In genomic region chr5:117189772-117190171, GRCh38 we compare ENCODE assay signal across 21 cellular contexts.
DNase-seq lines count a peak whose midpoint lies in the region; ATAC-seq, FAIRE-seq and TF ChIP-seq lines count a peak whose summit lies in the region.
"Had no signal": no experiment of that assay in that cellular context is flagged by ENCODE, and none has a peak within 500 bp of the region (broad histone marks: within the 10 kb centered on the region; RNA-seq: fewer than 3 reads in every experiment).

No MANE protein-coding gene starts in this region.

- H3K27me3 ChIP-seq in GM23338 (ENCODE audit: insufficient read depth) (no peaks in the 10 kb centered on the region), H1 (replicated peaks in 1 of 4; ENCODE audit: control insufficient read depth in 3 of 4, extremely low read depth in 1 of 4, insufficient read depth in 3 of 4, low read length in 3 of 4) (no peaks in the 10 kb centered on the region)
- H3K27me3 ChIP-seq: BLaER1 treated with 17β-estradiol and CSF1 and Interleukin-3, amounts not matched to agents 10 nM and 100 nM had no signal

- H4K5ac ChIP-seq in H1 (ENCODE audit: insufficient read length, low read depth, low read length): no peak overlapping the region

- no peaks in the 10 kb centered on the region for H3K9me3 ChIP-seq in H1 (ENCODE audit: insufficient read depth in 2 of 2, low read depth in 1 of 2, low read length in 1 of 2)
- H3K9me3 ChIP-seq: A549; BLaER1 treated with 17β-estradiol and CSF1 and Interleukin-3, amounts not matched to agents 10 nM and 100 nM had no signal

- H3K9ac ChIP-seq in H1 (replicated peaks in 1 of 4; ENCODE audit: extremely low read depth in 1 of 4, low read depth in 3 of 4, low read length in 3 of 4): no peak overlapping the region
- H3K9ac ChIP-seq: BLaER1 treated with 17β-estradiol and CSF1 and Interleukin-3, amounts not matched to agents 10 nM and 100 nM had no signal

- no peak overlapping the region for H4K8ac ChIP-seq in H1 (ENCODE audit: extremely low read depth, insufficient read depth, low read length)

- H4K20me1 ChIP-seq in GM23338 (replicated peaks; ENCODE audit: insufficient read depth) (no peaks in the 10 kb centered on the region), H1 (replicated peaks in 1 of 2; ENCODE audit: control insufficient read depth in 1 of 2, insufficient read depth in 2 of 2, low read length in 2 of 2) (no peaks in the 10 kb centered on the region)
- H4K20me1 ChIP-seq: BLaER1 treated with 17β-estradiol and CSF1 and Interleukin-3, amounts not matched to agents 10 nM and 100 nM had no signal

- 0 out of 2 replicates have a peak overlapping the region, but pooled peaks have one; percentile 8 for H2AFZ ChIP-seq in GM23338
- no peak overlapping the region for H2AFZ ChIP-seq in H1 (ENCODE audit: low read length)

- H3K27ac Mint-ChIP-seq in GM23338: no peak overlapping the region
- H3K27ac Mint-ChIP-seq: B cell; CD4-positive, alpha-beta T cell; CD8-positive, alpha-beta T cell had no signal

- H3K18ac ChIP-seq in H1 (ENCODE audit: extremely low read depth, low read length): no peak overlapping the region

- H3K4me3 ChIP-seq in GM23338: no peak overlapping the region
- H3K4me3 ChIP-seq in H1 (ENCODE audit: extremely low read depth in 1 of 4, insufficient read depth in 2 of 4, low read depth in 3 of 4, low read length in 4 of 4): no peak overlapping the region
- H3K4me3 ChIP-seq: A549; BLaER1 treated with 17β-estradiol and CSF1 and Interleukin-3, amounts not matched to agents 10 nM and 100 nM had no signal

- no peak overlapping the region for H3K14ac ChIP-seq in H1 (ENCODE audit: insufficient read length)

- H3K27ac ChIP-seq in GM23338 (ENCODE audit: low read depth) (no peak overlapping the region), H1 (ENCODE audit: low read depth, low read length) (no peak overlapping the region)
- H3K27ac ChIP-seq: 22Rv1; A549; BLaER1 treated with 17β-estradiol and CSF1 and Interleukin-3, amounts not matched to agents 10 nM and 100 nM; C4-2B had no signal

- H4K91ac ChIP-seq in H1 (replicated peaks; ENCODE audit: insufficient read length, low read length): no peak overlapping the region

- H3K36me3 ChIP-seq in GM23338 (ENCODE audit: insufficient read depth) (no peaks in the 10 kb centered on the region), H1 (ENCODE audit: control insufficient read depth in 2 of 4, insufficient read depth in 4 of 4, low read length in 3 of 4) (no peaks in the 10 kb centered on the region)
- H3K36me3 ChIP-seq: BLaER1 treated with 17β-estradiol and CSF1 and Interleukin-3, amounts not matched to agents 10 nM and 100 nM had no signal

- 0 out of 2 replicates have a peak overlapping the region, but pooled peaks have one; percentile 28 for H2BK12ac ChIP-seq in H1 (ENCODE audit: low read depth, low read length)

- H3K79me2 ChIP-seq in GM23338 (replicated peaks; ENCODE audit: insufficient read depth) (no peaks in the 10 kb centered on the region), H1 (ENCODE audit: control insufficient read depth in 1 of 2, insufficient read depth in 2 of 2, low read length in 2 of 2) (no peaks in the 10 kb centered on the region)

- no peak overlapping the region for H3K4ac ChIP-seq in H1 (replicated peaks; ENCODE audit: insufficient read length, low read depth, low read length)

- peaks cover 4% of the 10 kb centered on the region; the same call in 1 of the 2 replicates for H3K9me2 ChIP-seq in GM23338 (ENCODE audit: insufficient read depth)

- H3K56ac ChIP-seq in H1 (replicated peaks; ENCODE audit: insufficient read length, low read depth, low read length): no peak overlapping the region

- H3K79me1 ChIP-seq in H1 (ENCODE audit: low read depth, low read length): no peaks in the 10 kb centered on the region

- CTCF ChIA-PET in H1 (lab: Charles Lee; ENCODE audit: partially characterized antibody): interaction anchor here (0.6 kb wide), 1 partner anchor 393 kb away, joined by 4 read pairs; no protein-coding TSS in a partner anchor

- no peaks in the 10 kb centered on the region for H3K4me1 ChIP-seq in GM23338 (ENCODE audit: insufficient read depth)
- peaks cover 0 to 4% (median 0%) of the 10 kb centered on the region in 4 experiments; a peak in 1 of 7 replicates for H3K4me1 ChIP-seq in H1 (replicated peaks in 1 of 4; ENCODE audit: control insufficient read depth in 3 of 4, insufficient read depth in 4 of 4, low read length in 3 of 4)
- H3K4me1 ChIP-seq: A549 had no signal

- DNase-seq in GM23338 (ENCODE audit: low spot score) (no peak), H1 (ENCODE audit: low read depth in 1 of 2, low spot score in 2 of 2) (no peak), DMS114 treated with DMSO at 0.1 percent for 48 hours (lab: John Stamatoyannopoulos, UW; ENCODE audit: unreplicated experiment) (no peak), dedifferentiated amniotic fluid mesenchymal stem cell (ENCODE audit: extremely low spot score) (no peak), COLO668 (lab: John Stamatoyannopoulos, UW; ENCODE audit: unreplicated experiment) (no peak)
- DNase-seq: AML-193; CD4-positive, alpha-beta T cell; CD8-positive, alpha-beta T cell; COR-L47; DMS 273 treated with DMSO at 0.1 percent for 48 hours; DMS79 treated with DMSO at 0.1 percent for 48 hours; GF-D8 had no signal

- no peaks in the 10 kb centered on the region for H3F3A ChIP-seq in GM23338 (replicated peaks; ENCODE audit: low read depth)

- TF ChIP-seq POLR2A in H1 (IDR thresholded peaks at IDR 0.05; ENCODE audit: control extremely low read depth in 1 of 2, low read depth in 2 of 2, low read length in 2 of 2): no peak

- no peak overlapping the region for H3K23ac ChIP-seq in H1 (ENCODE audit: insufficient read length)

- H3K27me3 Mint-ChIP-seq in GM23338 (ENCODE audit: insufficient read depth, low read depth, poor library complexity): no peaks in the 10 kb centered on the region
- H3K27me3 Mint-ChIP-seq: B cell; CD4-positive, alpha-beta T cell had no signal

- no peak overlapping the region for H2BK15ac ChIP-seq in H1 (ENCODE audit: low read length)

- H3K36me3 Mint-ChIP-seq in GM23338 (ENCODE audit: low read depth): no peaks in the 10 kb centered on the region
- H3K36me3 Mint-ChIP-seq: CD8-positive, alpha-beta T cell had no signal

- H2BK20ac ChIP-seq in H1 (ENCODE audit: low read length): no peak overlapping the region

- H3K4me1 Mint-ChIP-seq in GM23338: peaks cover 11% of the 10 kb centered on the region
- H3K4me1 Mint-ChIP-seq: B cell had no signal

- H3K4me3 Mint-ChIP-seq in GM23338: no peak overlapping the region
- H3K4me3 Mint-ChIP-seq: B cell; CD4-positive, alpha-beta T cell; CD8-positive, alpha-beta T cell had no signal

- H2AK5ac ChIP-seq in H1 (ENCODE audit: low read depth, low read length): no peak overlapping the region

- TF ChIP-seq CTCF in GM23338 (conservative IDR thresholded peaks at IDR 0.05; ENCODE audit: low read depth in 2 of 2) (no peak), H1 (IDR thresholded peaks at IDR 0.05; ENCODE audit: control extremely low read depth in 1 of 3, insufficient read depth in 1 of 3, low read depth in 1 of 3, low read length in 3 of 3) (no peak)

- no peak for ATAC-seq in GM23338
- ATAC-seq: A549; CD8-positive, alpha-beta T cell had no signal

- no peak for FAIRE-seq in H1 (lab: Jason Lieb, UNC)
- FAIRE-seq: A549, G401.6, GM12891, GM19239 had no signal

- H3K23me2 ChIP-seq in H1 (ENCODE audit: low read depth, low read length): no peaks in the 10 kb centered on the region

- WGBS in H1 (ENCODE audit: extremely low coverage in 1 of 2, insufficient coverage in 1 of 2, insufficient read length in 1 of 2, insufficient replicate concordance in 2 of 2, low coverage in 1 of 2, low lambda C conversion rate in 2 of 2, missing lambda C conversion rate in 1 of 2), 2 experiments: 86% methylated on average over 4 of the region's 4 CpGs; no CpG with 5 or more reads in 1 of the 2 experiments

- no peaks in the 10 kb centered on the region; the same call in 2 of the 3 replicates for H3K9me3 Mint-ChIP-seq in GM23338

- no peak overlapping the region for H2BK120ac ChIP-seq in H1 (replicated peaks; ENCODE audit: low read depth, low read length)

- TF ChIP-seq RAD21 in Ishikawa (IDR thresholded peaks at IDR 0.05; ENCODE audit: low read depth) (no peak), H1 (IDR thresholded peaks at IDR 0.05 in 1 of 2, conservative IDR thresholded peaks at IDR 0.05 in 1 of 2; ENCODE audit: low read depth in 2 of 2, low read length in 2 of 2) (no peak)

- H2BK5ac ChIP-seq in H1 (ENCODE audit: low read depth, low read length): no peak overlapping the region

- POLR2A ChIA-PET in H1 (lab: Charles Lee; ENCODE audit: partially characterized antibody): no interaction called here

- no peak for TF ChIP-seq EP300 in Ishikawa (IDR thresholded peaks at IDR 0.05; ENCODE audit: borderline replicate concordance)
- TF ChIP-seq EP300 in H1 (IDR thresholded peaks at IDR 0.05; ENCODE audit: borderline replicate concordance in 1 of 2, low read depth in 2 of 2, low read length in 2 of 2): no peak

- H3K4me2 ChIP-seq in GM23338: no peak overlapping the region
- no peak overlapping the region for H3K4me2 ChIP-seq in H1 (ENCODE audit: insufficient read depth in 1 of 2, low read depth in 2 of 2, low read length in 2 of 2)
- H3K4me2 ChIP-seq: A549; BLaER1 treated with 17β-estradiol and CSF1 and Interleukin-3, amounts not matched to agents 10 nM and 100 nM had no signal

TF ChIP-seq in GM23338, 12 proteins besides CTCF, POLR2A, EP300 and RAD21 (continues in another document):
- TF ChIP-seq EZH2 (IDR thresholded peaks at IDR 0.05; ENCODE audit: low read depth, unreplicated experiment): no peak

TF ChIP-seq in Ishikawa, 13 proteins besides CTCF, POLR2A, EP300 and RAD21 (continues in another document):
- no peak for TF ChIP-seq YY1 (IDR thresholded peaks at IDR 0.05; ENCODE audit: low read depth)
- TF ChIP-seq USF1 (IDR thresholded peaks at IDR 0.05): no peak
- TF ChIP-seq FOXM1 (IDR thresholded peaks at IDR 0.05; ENCODE audit: borderline replicate concordance, low read depth): no peak
- TF ChIP-seq EGR1 (IDR thresholded peaks at IDR 0.05): no peak

TF ChIP-seq in H1, 55 proteins besides CTCF, POLR2A, EP300 and RAD21:
- TF ChIP-seq HDAC2 (IDR thresholded peaks at IDR 0.05; ENCODE audit: borderline replicate concordance in 1 of 2, low read depth in 2 of 2, low read length in 2 of 2) (no peak), TCF12 (IDR thresholded peaks at IDR 0.05; ENCODE audit: low read depth, low read length) (no peak), KDM5A (IDR thresholded peaks at IDR 0.05; ENCODE audit: low read length) (no peak), CBX8 (IDR thresholded peaks at IDR 0.05; ENCODE audit: borderline replicate concordance, low read depth, low read length) (no peak), ZNF274 (IDR thresholded peaks at IDR 0.05; ENCODE audit: borderline replicate concordance, extremely low read depth, low read length) (no peak), SIX5 (IDR thresholded peaks at IDR 0.05; ENCODE audit: low read depth, low read length) (no peak), RFX5 (IDR thresholded peaks at IDR 0.05; ENCODE audit: borderline replicate concordance, low read depth, low read length) (no peak), CBX5 (IDR thresholded peaks at IDR 0.05; ENCODE audit: low read depth, low read length) (no peak), SP2 (IDR thresholded peaks at IDR 0.05; ENCODE audit: low read length) (no peak)
